ENCODE assay signal across 8 cellular contexts in genomic region chr2:231613655-231614558, GRCh38. TPM values are rescaled to one million over a fixed set of nuclear protein-coding genes. Genes with fewer than 3 reads are reported as not detected.
DNase-seq lines count a peak whose midpoint lies in the region; ATAC-seq lines count a peak whose summit lies in the region.

No MANE protein-coding gene starts in this region.

- CTCF ChIA-PET in naive thymus-derived CD4-positive, alpha-beta T cell (lab: Charles Lee) = interaction anchor here (0.6 to 8.4 kb wide), 9 partner anchors 13 to 101 kb away, joined by 3 to 116 read pairs (median 5); partner anchors contain the start of gene PTMA

- ATAC-seq in GM19395 (IDR thresholded peaks at IDR 0.05; ENCODE audit: unreplicated experiment) (peak; percentile 72), HG03469 (IDR thresholded peaks at IDR 0.05; ENCODE audit: unreplicated experiment) (peak; percentile 57)
- peak; percentile 37 for ATAC-seq in naive thymus-derived CD4-positive, alpha-beta T cell
- ATAC-seq in stimulated activated naive B cell treated with anti-CD40 and anti-IgM and Interleukin-4, amounts not matched to agents 10 μg/mL and 1 μg/mL and 100 μg/mL, for 72 hours (replicated peaks) = peak; percentile 76 to 81

- peaks cover 13 to 19% of the 10 kb centered on the region in 2 donors for H3K4me1 ChIP-seq in naive thymus-derived CD4-positive, alpha-beta T cell (ENCODE audit: control insufficient read depth in 2 of 2, insufficient read depth in 2 of 2, low read length in 2 of 2)

- H3K9me3 Mint-ChIP-seq in naive thymus-derived CD4-positive, alpha-beta T cell = no peaks in the 10 kb centered on the region
- H3K9me3 Mint-ChIP-seq in stimulated activated naive B cell treated with anti-CD40 and anti-IgM and Interleukin-4, amounts not matched to agents 10 μg/mL and 1 μg/mL and 100 μg/mL, for 72 hours = no peaks in the 10 kb centered on the region

- intact Hi-C loops in naive thymus-derived CD4-positive, alpha-beta T cell (cut with micrococcal nuclease) = loop anchor here (1.0 to 2.0 kb wide), 4 partner anchors 28 to 167 kb away; partner anchors contain the start of genes PDE6D (in 1 of the 2) and PTMA (in 1 of the 2)

- peak overlapping the region; percentile 63 for H3K4me3 ChIP-seq in naive thymus-derived CD4-positive, alpha-beta T cell (ENCODE audit: low read length)

- H3K27ac ChIP-seq in naive thymus-derived CD4-positive, alpha-beta T cell (ENCODE audit: low read depth, low read length) = peak overlapping the region; percentile 42

- peak overlapping the region; percentile 34 to 99 (median 77) for H3K27ac Mint-ChIP-seq in naive thymus-derived CD4-positive, alpha-beta T cell
- peak overlapping the region; percentile 99 for H3K27ac Mint-ChIP-seq in stimulated activated naive B cell treated with anti-CD40 and anti-IgM and Interleukin-4, amounts not matched to agents 10 μg/mL and 1 μg/mL and 100 μg/mL, for 72 hours

- no peaks in the 10 kb centered on the region for H3K27me3 ChIP-seq in naive thymus-derived CD4-positive, alpha-beta T cell (ENCODE audit: control insufficient read depth in 2 of 2, insufficient read depth in 2 of 2, low read length in 2 of 2)

- H3K4me3 Mint-ChIP-seq in naive thymus-derived CD4-positive, alpha-beta T cell = peak overlapping the region; percentile 81 to 96 (median 90)
- peak overlapping the region; percentile 89 to 95 for H3K4me3 Mint-ChIP-seq in stimulated activated naive B cell treated with anti-CD40 and anti-IgM and Interleukin-4, amounts not matched to agents 10 μg/mL and 1 μg/mL and 100 μg/mL, for 72 hours

- peak; percentile 96 for DNase-seq in COLO668 (lab: John Stamatoyannopoulos, UW; ENCODE audit: unreplicated experiment)
- DNase-seq in OCI-M2 (lab: John Stamatoyannopoulos, UW; ENCODE audit: unreplicated experiment) = peak; percentile 88
- DNase-seq in activated T-helper 1 cell treated with Interleukin-2 at 50 U/mL for 16 hours (ENCODE audit: low read depth) = peak; percentile 46
- DNase-seq in fibroblast of gingiva (ENCODE audit: low read depth) = peak; percentile 80
- peak in 8 of 9 donors; percentile 32 to 90 (median 42) for DNase-seq in naive thymus-derived CD4-positive, alpha-beta T cell
- DNase-seq in stimulated activated naive B cell treated with anti-CD40 and anti-IgM and Interleukin-4, amounts not matched to agents 10 μg/mL and 1 μg/mL and 100 μg/mL, for 72 hours = peak; percentile 96

- peaks cover 7 to 58% (median 34%) of the 10 kb centered on the region in 7 donors for H3K4me1 Mint-ChIP-seq in naive thymus-derived CD4-positive, alpha-beta T cell
- peaks cover 48 to 74% of the 10 kb centered on the region in 2 donors for H3K4me1 Mint-ChIP-seq in stimulated activated naive B cell treated with anti-CD40 and anti-IgM and Interleukin-4, amounts not matched to agents 10 μg/mL and 1 μg/mL and 100 μg/mL, for 72 hours

- no peaks in the 10 kb centered on the region for H3K36me3 ChIP-seq in naive thymus-derived CD4-positive, alpha-beta T cell (ENCODE audit: control insufficient read depth in 2 of 3, insufficient read depth in 3 of 3, low read length in 3 of 3)

- H3K36me3 Mint-ChIP-seq in naive thymus-derived CD4-positive, alpha-beta T cell = no peaks in the 10 kb centered on the region
- no peaks in the 10 kb centered on the region for H3K36me3 Mint-ChIP-seq in stimulated activated naive B cell treated with anti-CD40 and anti-IgM and Interleukin-4, amounts not matched to agents 10 μg/mL and 1 μg/mL and 100 μg/mL, for 72 hours

- H3K27me3 Mint-ChIP-seq in naive thymus-derived CD4-positive, alpha-beta T cell = no peaks in the 10 kb centered on the region
- no peaks in the 10 kb centered on the region for H3K27me3 Mint-ChIP-seq in stimulated activated naive B cell treated with anti-CD40 and anti-IgM and Interleukin-4, amounts not matched to agents 10 μg/mL and 1 μg/mL and 100 μg/mL, for 72 hours

- POLR2A ChIA-PET in naive thymus-derived CD4-positive, alpha-beta T cell (lab: Charles Lee) = interaction anchor here (0.8 to 5.0 kb wide), 8 partner anchors 9 to 715 kb away, joined by 3 to 52 read pairs (median 8); partner anchors contain the start of gene PTMA

- no peaks in the 10 kb centered on the region for H3K9me3 ChIP-seq in naive thymus-derived CD4-positive, alpha-beta T cell (ENCODE audit: control insufficient read depth in 2 of 3, low read length in 3 of 3)

RNA-seq across cellular contexts. Expression of gene TEX44, which starts 21.2 kb away (rescaled TPM):
- total RNA-seq in naive thymus-derived CD4-positive, alpha-beta T cell = not detected
- polyA plus RNA-seq in naive thymus-derived CD4-positive, alpha-beta T cell = not detected

Comparison
In these comparisons a context has a peak if more than half of its experiments do, and no peak if none do; other contexts are left out.
1. Peak in every context shown above with its lines: DNase-seq, ATAC-seq, H3K4me3 ChIP-seq and H3K27ac ChIP-seq.
2. DNase-seq: peak in every context shown above with its lines; median percentile 96 in COLO668; 96 in stimulated activated naive B cell treated with anti-CD40 and anti-IgM and Interleukin-4, amounts not matched to agents 10 μg/mL and 1 μg/mL and 100 μg/mL, for 72 hours; 88 in OCI-M2; 80 in fibroblast of gingiva; 46 in activated T-helper 1 cell treated with Interleukin-2 at 50 U/mL for 16 hours; 42 in naive thymus-derived CD4-positive, alpha-beta T cell.